Comparison of ENCODE assay signal across 8 cellular contexts in the genomic region with DNA sequence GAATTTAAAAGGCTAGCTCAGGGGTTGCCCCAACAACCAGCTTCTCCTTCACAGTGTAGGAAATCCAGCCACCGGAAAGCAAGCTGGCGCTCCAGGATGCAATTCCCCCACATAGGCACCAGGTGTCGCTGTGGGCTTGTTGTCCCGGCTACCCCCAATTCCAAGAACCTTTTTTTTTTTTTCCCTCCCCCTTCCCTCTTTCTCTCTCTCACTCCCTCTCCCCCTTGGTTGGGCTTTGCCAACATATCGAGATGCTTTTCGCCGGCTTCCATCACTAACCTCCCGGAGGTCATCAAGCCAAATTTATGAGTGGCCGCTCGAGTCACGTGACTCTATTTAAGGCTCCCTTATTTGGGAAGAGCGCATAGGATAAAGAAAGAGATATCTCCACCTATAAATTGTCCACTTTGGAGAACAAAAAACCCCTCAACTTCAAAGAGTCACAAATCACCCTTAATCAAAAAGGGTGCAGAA. TPM values are rescaled to one million over a fixed set of nuclear protein-coding genes. Genes with fewer than 3 reads are reported as not detected.
A peak's percentile ranks its signal among the peaks of the same experiment; 100 is the strongest.
DNase-seq lines count a peak whose midpoint lies in the region; ATAC-seq and TF ChIP-seq lines count a peak whose summit lies in the region.

HOXC5 (plus strand) TSS at position 424 of the 474 bp plus-strand sequence. CDS start 73 bp downstream, outside the sequence.

- H3K27me3 Mint-ChIP-seq in CD4-positive, alpha-beta memory T cell = peaks cover 57 to 63% of the 10 kb centered on the region in 2 donors

- peaks cover 0 to 3% of the 10 kb centered on the region in 2 donors for H3K36me3 Mint-ChIP-seq in CD4-positive, alpha-beta memory T cell

- DNase-seq in CD4-positive, alpha-beta memory T cell = peak in 4 of 5 donors; percentile 54 to 60 (median 55)
- peak; percentile 95 for DNase-seq in HT-29 (ENCODE audit: low spot score)
- peak; percentile 69 to 80 for DNase-seq in activated T-cell treated with anti-CD3 and anti-CD28 coated beads, Interleukin-2, amount 50 U/mL, for 48 hours
- DNase-seq in fibroblast of the conjunctiva (ENCODE audit: low read depth) = peak; percentile 27
- DNase-seq in omental fat pad (ENCODE audit: low spot score) = no peak
- peak; percentile 65 for DNase-seq in transverse colon

- no peak within 1 kb of the TSS for H3K4me3 ChIP-seq in CD4-positive, alpha-beta memory T cell (ENCODE audit: low read length in 2 of 2)
- H3K4me3 ChIP-seq in OCI-LY3 (ENCODE audit: low read length) = peak within 1 kb of the TSS; percentile 63
- peak within 1 kb of the TSS; percentile 3 to 37 (median 14) for H3K4me3 ChIP-seq in transverse colon

- H3K9me3 Mint-ChIP-seq in CD4-positive, alpha-beta memory T cell = peaks cover 0 to 21% (median 7%) of the 10 kb centered on the region in 8 donors

- H3K36me3 ChIP-seq in CD4-positive, alpha-beta memory T cell (ENCODE audit: insufficient read depth, low read length) = no peaks in the 10 kb centered on the region
- no peaks in the 10 kb centered on the region for H3K36me3 ChIP-seq in OCI-LY3 (replicated peaks; ENCODE audit: low read depth, low read length)
- H3K36me3 ChIP-seq in transverse colon = no peaks in the 10 kb centered on the region

- CTCF ChIA-PET in CD4-positive, alpha-beta memory T cell (lab: Charles Lee; ENCODE audit: partially characterized antibody) = interaction anchor here (0.7 to 3.0 kb wide), 19 partner anchors 10 to 184 kb away, joined by 3 to 49 read pairs (median 4); partner anchors contain the start of genes HOXC4, HOXC8 and SMUG1

- POLR2A ChIA-PET in CD4-positive, alpha-beta memory T cell (lab: Charles Lee; ENCODE audit: partially characterized antibody) = no interaction called here

- H3K9me3 ChIP-seq in CD4-positive, alpha-beta memory T cell (ENCODE audit: control insufficient read depth in 1 of 2, low read length in 2 of 2) = no peaks in the 10 kb centered on the region
- no peaks in the 10 kb centered on the region for H3K9me3 ChIP-seq in OCI-LY3 (ENCODE audit: insufficient read depth, low read length)
- peaks cover 0 to 2% of the 10 kb centered on the region in 2 donors for H3K9me3 ChIP-seq in transverse colon

- peak; percentile 17 for ATAC-seq in omental fat pad (ENCODE audit: low FRiP score)
- no peak for ATAC-seq in HG03025 (IDR thresholded peaks at IDR 0.05; ENCODE audit: low FRiP score, unreplicated experiment)

- in situ Hi-C loops in transverse colon (cut with MboI; ENCODE audit: low pct_ligation_motif_present in 1 of 4, low pct_unique_long_range_greater_than_20kb in 1 of 4, low sequenced_read_pairs in 3 of 4) = no loop called here

- peak within 1 kb of the TSS; percentile 64 for H3K4me2 ChIP-seq in OCI-LY3 (ENCODE audit: low read length)

- no peak within 1 kb of the TSS for H3K27ac ChIP-seq in CD4-positive, alpha-beta memory T cell (ENCODE audit: low read depth, low read length)
- H3K27ac ChIP-seq in OCI-LY3 (ENCODE audit: low read length) (no peak within 1 kb of the TSS), transverse colon (peak within 1 kb of the TSS in 3 of 4 donors; percentile 2 to 57 (median 14))

- H3K9ac ChIP-seq in OCI-LY3 (ENCODE audit: low read length) = no peak within 1 kb of the TSS

- peaks cover 11 to 29% (median 21%) of the 10 kb centered on the region in 4 donors for H3K4me1 Mint-ChIP-seq in CD4-positive, alpha-beta memory T cell

- 9 to 15% methylated on average over 12 of the region's 12 CpGs for WGBS in transverse colon (ENCODE audit: low coverage in 1 of 2), 2 donors

- intact Hi-C loops in CD4-positive, alpha-beta memory T cell (cut with micrococcal nuclease) = loop anchor here (1.0 kb wide), 2 partner anchors 159 to 169 kb away; no protein-coding TSS in a partner anchor
- intact Hi-C loops in transverse colon (cut with DNase I; ENCODE audit: low total_unique reads) = loop anchor here (5.0 kb wide), 2 partner anchors 160 to 1140 kb away; no protein-coding TSS in a partner anchor

- no peak for TF ChIP-seq POLR2A in transverse colon (IDR thresholded peaks at IDR 0.05)

- peaks cover 13% of the 10 kb centered on the region for H3K4me1 ChIP-seq in CD4-positive, alpha-beta memory T cell (ENCODE audit: insufficient read depth, low read length)
- H3K4me1 ChIP-seq in OCI-LY3 (ENCODE audit: low read length) (peaks cover 6% of the 10 kb centered on the region), transverse colon (peaks cover 7 to 29% (median 22%) of the 10 kb centered on the region in 4 donors)

- no peaks in the 10 kb centered on the region for H3K79me2 ChIP-seq in OCI-LY3 (ENCODE audit: low read length)

- H3K4me3 Mint-ChIP-seq in CD4-positive, alpha-beta memory T cell = peak within 1 kb of the TSS; percentile 41 to 82 (median 64)

- H3K27ac Mint-ChIP-seq in CD4-positive, alpha-beta memory T cell = peak within 1 kb of the TSS in 4 of 7 donors; percentile 15 to 89 (median 83)

- H4K20me1 ChIP-seq in OCI-LY3 (ENCODE audit: insufficient read depth, low read length) = no peaks in the 10 kb centered on the region

- H2AFZ ChIP-seq in OCI-LY3 (ENCODE audit: low read depth, low read length) = no peak within 1 kb of the TSS

- TF ChIP-seq EP300 in transverse colon (IDR thresholded peaks at IDR 0.05; ENCODE audit: low read depth) = no peak

- TF ChIP-seq CTCF in OCI-LY3 (IDR thresholded peaks at IDR 0.05; ENCODE audit: low read depth, low read length) (peak; percentile 95), omental fat pad (IDR thresholded peaks at IDR 0.05) (peak in 2 of 3 donors; percentile 45 to 87), transverse colon (IDR thresholded peaks at IDR 0.05) (peak; percentile 89 to 95 (median 91))

- H3K27me3 ChIP-seq in CD4-positive, alpha-beta memory T cell (ENCODE audit: insufficient read depth, low read length) = peaks cover 71% of the 10 kb centered on the region
- H3K27me3 ChIP-seq in OCI-LY3 (ENCODE audit: low read depth, low read length) (no peaks in the 10 kb centered on the region), transverse colon (peaks cover 100% of the 10 kb centered on the region)

RNA-seq across cellular contexts. Expression of gene HOXC5, which starts in this region (rescaled TPM):
- not detected for total RNA-seq in CD4-positive, alpha-beta memory T cell
- polyA plus RNA-seq in CD4-positive, alpha-beta memory T cell = not detected
- total RNA-seq in HT-29 (2014; rRNA removed; shearing (Covaris generic)) = 0.41 and 0.81 TPM in 2 replicates
- total RNA-seq in omental fat pad (under 1 TPM in 3 of 4 donors, not detected in 1; 0.28 to 0.63 (median 0.50) TPM), transverse colon (under 1 TPM in 2 of 4 donors, not detected in 2; 0.27 to 0.60 TPM)

Comparison
In these comparisons a context has a peak if more than half of its experiments do, and no peak if none do; other contexts are left out.
1. Peak in DNase-seq in CD4-positive, alpha-beta memory T cell; RNA of the gene not detected or under 1 TPM.
2. Peak in DNase-seq in HT-29; RNA of the gene not detected or under 1 TPM.
3. Peak in ATAC-seq in omental fat pad; RNA of the gene not detected or under 1 TPM.
4. Peak in DNase-seq, H3K4me3 ChIP-seq and H3K27ac ChIP-seq in transverse colon; RNA of the gene not detected or under 1 TPM.